In the genomic region with DNA sequence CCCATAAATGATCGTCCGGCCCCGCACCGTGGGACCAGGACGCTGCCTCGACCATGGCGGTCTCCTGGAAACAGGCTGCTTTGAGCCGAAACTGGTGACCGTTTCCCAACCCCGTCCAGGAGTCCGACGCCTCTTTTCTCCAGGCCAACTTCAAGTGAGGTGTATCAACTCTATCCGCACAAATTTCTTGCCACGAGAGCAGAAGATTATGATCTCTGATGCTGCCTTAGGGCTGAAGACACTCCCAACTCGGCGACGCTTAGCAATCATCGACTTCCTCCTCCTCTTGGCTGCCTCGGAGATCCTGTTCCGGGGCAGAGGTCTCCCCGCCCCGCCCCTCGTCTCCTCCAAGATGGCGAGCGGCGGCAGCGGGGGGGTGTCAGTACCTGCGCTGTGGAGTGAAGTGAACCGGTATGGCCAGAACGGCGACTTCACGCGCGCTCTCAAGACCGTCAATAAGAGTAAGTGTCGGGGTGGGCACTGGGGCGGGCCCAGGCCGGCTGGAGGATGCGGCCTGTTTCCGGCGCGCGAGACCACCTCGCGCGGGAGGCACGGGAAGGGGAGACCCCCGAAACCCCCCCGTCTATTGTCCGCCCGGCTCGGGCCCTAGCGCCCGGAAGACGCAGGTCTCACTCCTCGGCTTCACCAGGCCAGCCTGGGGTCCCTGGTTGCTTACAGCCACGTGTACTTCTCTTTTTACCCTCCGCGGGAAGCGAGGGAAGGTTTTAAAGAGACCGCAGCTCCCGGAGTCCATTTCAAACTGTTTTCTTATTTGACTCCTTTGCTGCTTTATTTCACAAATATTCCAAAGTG, we compare ENCODE assay signal across 1 cellular context.
TF ChIP-seq lines count a peak whose summit lies in the region.

A gene with protein sequence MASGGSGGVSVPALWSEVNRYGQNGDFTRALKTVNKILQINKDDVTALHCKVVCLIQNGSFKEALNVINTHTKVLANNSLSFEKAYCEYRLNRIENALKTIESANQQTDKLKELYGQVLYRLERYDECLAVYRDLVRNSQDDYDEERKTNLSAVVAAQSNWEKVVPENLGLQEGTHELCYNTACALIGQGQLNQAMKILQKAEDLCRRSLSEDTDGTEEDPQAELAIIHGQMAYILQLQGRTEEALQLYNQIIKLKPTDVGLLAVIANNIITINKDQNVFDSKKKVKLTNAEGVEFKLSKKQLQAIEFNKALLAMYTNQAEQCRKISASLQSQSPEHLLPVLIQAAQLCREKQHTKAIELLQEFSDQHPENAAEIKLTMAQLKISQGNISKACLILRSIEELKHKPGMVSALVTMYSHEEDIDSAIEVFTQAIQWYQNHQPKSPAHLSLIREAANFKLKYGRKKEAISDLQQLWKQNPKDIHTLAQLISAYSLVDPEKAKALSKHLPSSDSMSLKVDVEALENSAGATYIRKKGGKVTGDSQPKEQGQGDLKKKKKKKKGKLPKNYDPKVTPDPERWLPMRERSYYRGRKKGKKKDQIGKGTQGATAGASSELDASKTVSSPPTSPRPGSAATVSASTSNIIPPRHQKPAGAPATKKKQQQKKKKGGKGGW (plus strand): TSS at position 334 of the 813 bp plus-strand sequence. CDS start 19 bp downstream, at position 353.

TF ChIP-seq in HepG2, 621 proteins besides CTCF, POLR2A, EP300 and RAD21 (continued from another document and continues in another):
- no peak for TF ChIP-seq RBM22 (optimal IDR thresholded peaks at IDR 0.05; ENCODE audit: low read length)
- TF ChIP-seq AGO1 (IDR thresholded peaks at IDR 0.05; ENCODE audit: low read depth, low read length, poor library complexity, severe bottlenecking): peak; percentile 36
- no peak for TF ChIP-seq ZNF672 (CRISPR knock-in tag; IDR thresholded peaks at IDR 0.05)
- TF ChIP-seq GATA4 (IDR thresholded peaks at IDR 0.05; ENCODE audit: borderline replicate concordance, low read depth): no peak
- TF ChIP-seq GPN1 (CRISPR knock-in tag; IDR thresholded peaks at IDR 0.05; ENCODE audit: borderline replicate concordance): no peak
- TF ChIP-seq KMT2B (CRISPR knock-in tag; IDR thresholded peaks at IDR 0.05): peak; percentile 94
- TF ChIP-seq NFAT5 (CRISPR knock-in tag; IDR thresholded peaks at IDR 0.05): no peak
- no peak for TF ChIP-seq TBP (CRISPR knock-in tag; IDR thresholded peaks at IDR 0.05)
- no peak for TF ChIP-seq PAWR (CRISPR knock-in tag; IDR thresholded peaks at IDR 0.05; ENCODE audit: borderline replicate concordance)
- TF ChIP-seq MZF1 (CRISPR knock-in tag; IDR thresholded peaks at IDR 0.05; ENCODE audit: borderline replicate concordance): no peak
- 0 out of 2 replicates have a peak, but pooled peaks have one; percentile 39 for TF ChIP-seq ZNF343 (CRISPR knock-in tag; IDR thresholded peaks at IDR 0.05)
- no peak for TF ChIP-seq GFI1 (CRISPR knock-in tag; IDR thresholded peaks at IDR 0.05; ENCODE audit: borderline replicate concordance)
- no peak for TF ChIP-seq ZSCAN5A (CRISPR knock-in tag; IDR thresholded peaks at IDR 0.05; ENCODE audit: borderline replicate concordance)
- TF ChIP-seq, protein P1, sequence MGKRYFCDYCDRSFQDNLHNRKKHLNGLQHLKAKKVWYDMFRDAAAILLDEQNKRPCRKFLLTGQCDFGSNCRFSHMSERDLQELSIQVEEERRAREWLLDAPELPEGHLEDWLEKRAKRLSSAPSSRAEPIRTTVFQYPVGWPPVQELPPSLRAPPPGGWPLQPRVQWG (CRISPR knock-in tag; IDR thresholded peaks at IDR 0.05; ENCODE audit: borderline replicate concordance, low read depth): no peak
- peak; percentile 50 for TF ChIP-seq IKZF4 (CRISPR knock-in tag; IDR thresholded peaks at IDR 0.05; ENCODE audit: borderline replicate concordance, low read depth, not compliant biosample characterization)
- TF ChIP-seq, protein P2, sequence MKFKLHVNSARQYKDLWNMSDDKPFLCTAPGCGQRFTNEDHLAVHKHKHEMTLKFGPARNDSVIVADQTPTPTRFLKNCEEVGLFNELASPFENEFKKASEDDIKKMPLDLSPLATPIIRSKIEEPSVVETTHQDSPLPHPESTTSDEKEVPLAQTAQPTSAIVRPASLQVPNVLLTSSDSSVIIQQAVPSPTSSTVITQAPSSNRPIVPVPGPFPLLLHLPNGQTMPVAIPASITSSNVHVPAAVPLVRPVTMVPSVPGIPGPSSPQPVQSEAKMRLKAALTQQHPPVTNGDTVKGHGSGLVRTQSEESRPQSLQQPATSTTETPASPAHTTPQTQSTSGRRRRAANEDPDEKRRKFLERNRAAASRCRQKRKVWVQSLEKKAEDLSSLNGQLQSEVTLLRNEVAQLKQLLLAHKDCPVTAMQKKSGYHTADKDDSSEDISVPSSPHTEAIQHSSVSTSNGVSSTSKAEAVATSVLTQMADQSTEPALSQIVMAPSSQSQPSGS (CRISPR knock-in tag; IDR thresholded peaks at IDR 0.05): no peak
- no peak for TF ChIP-seq RBAK (CRISPR knock-in tag; IDR thresholded peaks at IDR 0.05)
- no peak for TF ChIP-seq TBX3 (IDR thresholded peaks at IDR 0.05; ENCODE audit: borderline replicate concordance)
- no peak for TF ChIP-seq ZNF446 (CRISPR knock-in tag; IDR thresholded peaks at IDR 0.05)
- peak; percentile 85 for TF ChIP-seq RBFOX2 (IDR thresholded peaks at IDR 0.05; ENCODE audit: low read depth, low read length)
- no peak for TF ChIP-seq ZNF720 (CRISPR knock-in tag; IDR thresholded peaks at IDR 0.05)
- TF ChIP-seq GTF3A (CRISPR knock-in tag; conservative IDR thresholded peaks at IDR 0.05): no peak
- TF ChIP-seq HNF4G (IDR thresholded peaks at IDR 0.05; ENCODE audit: borderline replicate concordance, low read depth, low read length): no peak; the same call in 1 of the 2 replicates
- no peak for TF ChIP-seq HNF4G (CRISPR knock-in tag; IDR thresholded peaks at IDR 0.05; ENCODE audit: borderline replicate concordance, low read depth)
- TF ChIP-seq, protein P3, sequence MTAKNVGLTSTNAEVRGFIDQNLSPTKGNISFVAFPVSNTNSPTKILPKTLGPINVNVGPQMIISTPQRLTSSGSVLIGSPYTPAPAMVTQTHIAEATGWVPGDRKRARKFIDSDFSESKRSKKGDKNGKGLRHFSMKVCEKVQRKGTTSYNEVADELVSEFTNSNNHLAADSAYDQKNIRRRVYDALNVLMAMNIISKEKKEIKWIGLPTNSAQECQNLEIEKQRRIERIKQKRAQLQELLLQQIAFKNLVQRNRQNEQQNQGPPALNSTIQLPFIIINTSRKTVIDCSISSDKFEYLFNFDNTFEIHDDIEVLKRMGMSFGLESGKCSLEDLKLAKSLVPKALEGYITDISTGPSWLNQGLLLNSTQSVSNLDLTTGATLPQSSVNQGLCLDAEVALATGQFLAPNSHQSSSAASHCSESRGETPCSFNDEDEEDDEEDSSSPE (CRISPR knock-in tag; IDR thresholded peaks at IDR 0.05): peak; percentile 32; the same call in 1 of the 2 replicates
- TF ChIP-seq ZBTB7B (CRISPR knock-in tag; IDR thresholded peaks at IDR 0.05): peak; percentile 89
- no peak for TF ChIP-seq NR3C1 (CRISPR knock-in tag; IDR thresholded peaks at IDR 0.05)
- TF ChIP-seq, protein P4, sequence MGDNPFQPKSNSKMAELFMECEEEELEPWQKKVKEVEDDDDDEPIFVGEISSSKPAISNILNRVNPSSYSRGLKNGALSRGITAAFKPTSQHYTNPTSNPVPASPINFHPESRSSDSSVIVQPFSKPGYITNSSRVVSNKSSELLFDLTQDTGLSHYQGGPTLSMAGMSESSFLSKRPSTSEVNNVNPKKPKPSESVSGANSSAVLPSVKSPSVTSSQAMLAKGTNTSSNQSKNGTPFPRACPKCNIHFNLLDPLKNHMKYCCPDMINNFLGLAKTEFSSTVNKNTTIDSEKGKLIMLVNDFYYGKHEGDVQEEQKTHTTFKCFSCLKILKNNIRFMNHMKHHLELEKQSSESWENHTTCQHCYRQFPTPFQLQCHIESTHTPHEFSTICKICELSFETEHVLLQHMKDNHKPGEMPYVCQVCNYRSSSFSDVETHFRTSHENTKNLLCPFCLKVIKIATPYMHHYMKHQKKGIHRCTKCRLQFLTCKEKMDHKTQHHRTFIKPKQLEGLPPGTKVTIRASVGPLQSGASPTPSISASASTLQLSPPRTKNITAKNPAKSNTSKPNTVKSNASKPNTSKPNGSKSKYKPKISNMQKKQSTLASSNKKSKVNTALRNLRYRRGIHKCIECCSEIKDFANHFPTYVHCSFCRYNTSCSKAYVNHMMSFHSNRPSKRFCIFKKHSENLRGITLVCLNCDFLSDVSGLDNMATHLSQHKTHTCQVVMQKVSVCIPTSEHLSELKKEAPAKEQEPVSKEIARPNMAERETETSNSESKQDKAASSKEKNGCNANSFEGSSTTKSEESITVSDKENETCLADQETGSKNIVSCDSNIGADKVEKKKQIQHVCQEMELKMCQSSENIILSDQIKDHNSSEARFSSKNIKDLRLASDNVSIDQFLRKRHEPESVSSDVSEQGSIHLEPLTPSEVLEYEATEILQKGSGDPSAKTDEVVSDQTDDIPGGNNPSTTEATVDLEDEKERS (CRISPR knock-in tag; IDR thresholded peaks at IDR 0.05): no peak
- no peak for TF ChIP-seq ZKSCAN1 (IDR thresholded peaks at IDR 0.05; ENCODE audit: low read length)
- TF ChIP-seq ZNF569 (CRISPR knock-in tag; IDR thresholded peaks at IDR 0.05; ENCODE audit: borderline replicate concordance): no peak
- no peak for TF ChIP-seq KLF11 (CRISPR knock-in tag; IDR thresholded peaks at IDR 0.05)
- no peak for TF ChIP-seq EED (CRISPR knock-in tag; IDR thresholded peaks at IDR 0.05)
- 0 out of 2 replicates have a peak, but pooled peaks have one; percentile 58 for TF ChIP-seq WIZ (CRISPR knock-in tag; IDR thresholded peaks at IDR 0.05)
- TF ChIP-seq YEATS4 (CRISPR knock-in tag; IDR thresholded peaks at IDR 0.05; ENCODE audit: borderline replicate concordance): peak; percentile 71
- TF ChIP-seq KDM2A (CRISPR knock-in tag; IDR thresholded peaks at IDR 0.05; ENCODE audit: borderline replicate concordance, low read depth): peak; percentile 90
- peak; percentile 47; the same call in 1 of the 2 replicates for TF ChIP-seq KDM5B (CRISPR knock-in tag; IDR thresholded peaks at IDR 0.05; ENCODE audit: borderline replicate concordance)
- TF ChIP-seq ATF5 (CRISPR knock-in tag; IDR thresholded peaks at IDR 0.05; ENCODE audit: low read depth): 0 out of 2 replicates have a peak, but pooled peaks have one; percentile 24
- TF ChIP-seq CENPX (CRISPR knock-in tag; IDR thresholded peaks at IDR 0.05): no peak
- no peak for TF ChIP-seq MEIS2 (CRISPR knock-in tag; IDR thresholded peaks at IDR 0.05)
- no peak for TF ChIP-seq ZFP82 (CRISPR knock-in tag; IDR thresholded peaks at IDR 0.05; ENCODE audit: borderline replicate concordance)
- TF ChIP-seq, protein P5, sequence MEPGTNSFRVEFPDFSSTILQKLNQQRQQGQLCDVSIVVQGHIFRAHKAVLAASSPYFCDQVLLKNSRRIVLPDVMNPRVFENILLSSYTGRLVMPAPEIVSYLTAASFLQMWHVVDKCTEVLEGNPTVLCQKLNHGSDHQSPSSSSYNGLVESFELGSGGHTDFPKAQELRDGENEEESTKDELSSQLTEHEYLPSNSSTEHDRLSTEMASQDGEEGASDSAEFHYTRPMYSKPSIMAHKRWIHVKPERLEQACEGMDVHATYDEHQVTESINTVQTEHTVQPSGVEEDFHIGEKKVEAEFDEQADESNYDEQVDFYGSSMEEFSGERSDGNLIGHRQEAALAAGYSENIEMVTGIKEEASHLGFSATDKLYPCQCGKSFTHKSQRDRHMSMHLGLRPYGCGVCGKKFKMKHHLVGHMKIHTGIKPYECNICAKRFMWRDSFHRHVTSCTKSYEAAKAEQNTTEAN (CRISPR knock-in tag; conservative IDR thresholded peaks at IDR 0.05): no peak
- peak; percentile 20; the same call in 1 of the 2 replicates for TF ChIP-seq FOSL2 (CRISPR knock-in tag; IDR thresholded peaks at IDR 0.05)
- no peak for TF ChIP-seq ARID2 (CRISPR knock-in tag; IDR thresholded peaks at IDR 0.05; ENCODE audit: borderline replicate concordance)
- TF ChIP-seq SP2 (CRISPR knock-in tag; IDR thresholded peaks at IDR 0.05): peak; percentile 26; the same call in 1 of the 2 replicates
- TF ChIP-seq EEA1 (CRISPR knock-in tag; IDR thresholded peaks at IDR 0.05; ENCODE audit: borderline replicate concordance): no peak
